ENCODE assay signal across 29 cellular contexts in the genomic region with DNA sequence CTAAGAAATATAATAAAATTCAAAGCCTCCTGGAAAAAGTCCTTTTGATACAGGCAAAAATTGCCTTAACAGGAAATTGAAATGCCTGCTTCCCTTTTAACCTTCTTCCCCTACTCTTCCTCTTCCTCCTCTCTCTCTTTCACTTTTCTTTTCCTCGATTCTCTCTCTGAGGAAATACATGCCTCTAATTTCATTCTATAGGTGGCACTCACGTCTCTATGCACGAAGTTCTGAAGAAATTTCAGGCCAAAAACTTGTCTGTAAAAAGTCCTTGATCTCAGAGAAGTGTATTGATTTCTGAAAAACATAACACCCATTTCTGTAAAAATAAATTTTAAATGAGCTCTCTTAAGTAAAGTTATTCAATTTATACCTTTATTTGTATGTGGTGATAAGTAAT.
"Had no signal": no experiment of that assay in that cellular context is flagged by ENCODE, and none has a peak within 500 bp of the region (broad histone marks: within the 10 kb centered on the region; RNA-seq: fewer than 3 reads in every experiment).

No MANE protein-coding gene starts in this region.

- H3K27ac ChIP-seq: breast epithelium, esophagus muscularis mucosa, foreskin keratinocyte, heart left ventricle, left ventricle myocardium inferior, ovary, prostate gland, stomach, suprapubic skin, tibial artery, upper lobe of right lung had no signal

- H3K4me2 ChIP-seq: smooth muscle cell had no signal

- H3K9me3 ChIP-seq: breast epithelium, esophagus muscularis mucosa, heart left ventricle, left ventricle myocardium inferior, mucosa of descending colon, ovary, prostate gland, stomach, suprapubic skin, tibial artery, upper lobe of right lung had no signal

- H3K36me3 ChIP-seq: breast epithelium, esophagus muscularis mucosa, heart left ventricle, left ventricle myocardium inferior, ovary, prostate gland, stomach, suprapubic skin, tibial artery, upper lobe of right lung had no signal

- H3K4me3 ChIP-seq: breast epithelium, esophagus muscularis mucosa, heart left ventricle, left ventricle myocardium inferior, lung, mucosa of descending colon, ovary, prostate gland, smooth muscle cell, stomach, suprapubic skin, tibial artery, upper lobe of right lung had no signal

- DNase-seq: activated B cell treated with CpG ODN at 0.5 μM for 24 hours; activated CD4-positive, alpha-beta T cell treated with anti-CD3 and anti-CD28 coated beads, Interleukin-2, amount 50 U/mL, for 1 hour; activated CD8-positive, alpha-beta memory T cell treated with anti-CD3 and anti-CD28 coated beads, Interleukin-2, amount 10 ng/mL, durations not matched to agents 7 days and 5 days; activated CD8-positive, alpha-beta T cell treated with anti-CD3 and anti-CD28 coated beads, Interleukin-2, amount 10 ng/mL, durations not matched to agents 7 days and 5 days; activated naive CD8-positive, alpha-beta T cell treated with anti-CD3 and anti-CD28 coated beads, Interleukin-2, amount 50 U/mL, for 24 hours; activated T-cell treated with anti-CD3 and anti-CD28 coated beads, Interleukin-2, amount 50 U/mL, for 48 hours; amygdala; central memory CD4-positive, alpha-beta T cell; dermis blood vessel endothelial cell; effector CD4-positive, alpha-beta T cell; foreskin keratinocyte; heart left ventricle; left ventricle myocardium inferior; mucosa of descending colon; ovary; stimulated activated CD4-positive, alpha-beta T cell treated with anti-CD3 and anti-CD28 coated beads, Interleukin-1b, Interleukin-23, amount 100 ng/mL, for 48 hours; stimulated activated CD4-positive, alpha-beta T cell treated with anti-CD3 and anti-CD28 coated beads, Interleukin-4, amount 100 ng/mL, for 4 hours; stimulated activated naive B cell treated with anti-CD40 and anti-IgM and Interleukin-4, amounts not matched to agents 10 μg/mL and 1 μg/mL and 100 μg/mL, for 72 hours; stomach; T-helper 2 cell; tibial artery; upper lobe of right lung had no signal

- H3K27me3 ChIP-seq: breast epithelium, foreskin keratinocyte, ovary, suprapubic skin, tibial artery, upper lobe of right lung had no signal

- H3K4me1 ChIP-seq: breast epithelium, esophagus muscularis mucosa, foreskin keratinocyte, heart left ventricle, left ventricle myocardium inferior, prostate gland, stomach, suprapubic skin, tibial artery, upper lobe of right lung had no signal

- ATAC-seq: activated CD8-positive, alpha-beta memory T cell treated with anti-CD3 and anti-CD28 coated beads, Interleukin-2, amount 10 ng/mL, durations not matched to agents 7 days and 5 days; activated CD8-positive, alpha-beta T cell treated with anti-CD3 and anti-CD28 coated beads, Interleukin-2, amount 10 ng/mL, durations not matched to agents 7 days and 5 days; activated naive CD8-positive, alpha-beta T cell treated with anti-CD3 and anti-CD28 coated beads, Interleukin-2, amount 50 U/mL, for 24 hours; foreskin keratinocyte; heart left ventricle; mucosa of descending colon; natural killer cell treated with Interleukin-12 subunit alpha and Interleukin-12 subunit beta and Interleukin-15 and Interleukin-18, amount 100 ng/mL, for 72 hours; stimulated activated naive B cell treated with anti-CD40 and anti-IgM and Interleukin-4, amounts not matched to agents 10 μg/mL and 1 μg/mL and 100 μg/mL, for 72 hours; upper lobe of right lung had no signal
